ENCODE assay signal across 9 cellular contexts in genomic region chr11:76769645-76770586, GRCh38. TPM values are rescaled to one million over a fixed set of nuclear protein-coding genes. Genes with fewer than 3 reads are reported as not detected.
DNase-seq lines count a peak whose midpoint lies in the region; ATAC-seq, FAIRE-seq and TF ChIP-seq lines count a peak whose summit lies in the region.
"Had no signal": no experiment of that assay in that cellular context is flagged by ENCODE, and none has a peak within 500 bp of the region (broad histone marks: within the 10 kb centered on the region; RNA-seq: fewer than 3 reads in every experiment).

No MANE protein-coding gene starts in this region.

- peak overlapping the region; percentile 20 for H3K27ac Mint-ChIP-seq in activated T-helper 17 cell treated with anti-CD3 and anti-CD28 coated beads, Interleukin-2, amount 50 U/mL, for 72 hours
- no peak overlapping the region for H3K27ac Mint-ChIP-seq in CD4-positive, alpha-beta T cell
- no peak overlapping the region for H3K27ac Mint-ChIP-seq in CD14-positive monocyte

- POLR2A ChIA-PET in CD4-positive, alpha-beta T cell (lab: Charles Lee), result no interaction called here

- no peaks in the 10 kb centered on the region for H3K27me3 Mint-ChIP-seq in activated T-helper 17 cell treated with anti-CD3 and anti-CD28 coated beads, Interleukin-2, amount 50 U/mL, for 72 hours
- H3K27me3 Mint-ChIP-seq in CD4-positive, alpha-beta T cell, result no peaks in the 10 kb centered on the region
- H3K27me3 Mint-ChIP-seq in CD14-positive monocyte (ENCODE audit: low read depth in 3 of 3), result peaks cover 45 to 73% (median 48%) of the 10 kb centered on the region in 3 donors

- peak overlapping the region; percentile 45 for H3K4me3 Mint-ChIP-seq in activated T-helper 17 cell treated with anti-CD3 and anti-CD28 coated beads, Interleukin-2, amount 50 U/mL, for 72 hours
- no peak overlapping the region for H3K4me3 Mint-ChIP-seq in CD4-positive, alpha-beta T cell
- H3K4me3 Mint-ChIP-seq in CD14-positive monocyte, result peak overlapping the region in 1 of 2 donors; percentile 76
- H3K4me3 Mint-ChIP-seq: central memory CD8-positive, alpha-beta T cell had no signal

- CTCF ChIA-PET in CD4-positive, alpha-beta T cell (lab: Charles Lee), result no interaction called here

- intact Hi-C loops in kidney (cut with DNase I) (no loop called here), CD14-positive monocyte (cut with micrococcal nuclease) (no loop called here)
- intact Hi-C loops in CD4-positive, alpha-beta T cell (cut with DNase I, micrococcal nuclease), result no loop called here

- H3K4me1 Mint-ChIP-seq in activated T-helper 17 cell treated with anti-CD3 and anti-CD28 coated beads, Interleukin-2, amount 50 U/mL, for 72 hours, result peaks cover 25% of the 10 kb centered on the region
- peaks cover 30% of the 10 kb centered on the region for H3K4me1 Mint-ChIP-seq in CD4-positive, alpha-beta T cell (ENCODE audit: low read depth)
- H3K4me1 Mint-ChIP-seq in CD14-positive monocyte, result peaks cover 46% of the 10 kb centered on the region

- no peaks in the 10 kb centered on the region for H3K9me3 Mint-ChIP-seq in activated T-helper 17 cell treated with anti-CD3 and anti-CD28 coated beads, Interleukin-2, amount 50 U/mL, for 72 hours
- no peaks in the 10 kb centered on the region for H3K9me3 Mint-ChIP-seq in CD4-positive, alpha-beta T cell
- peaks cover 0 to 8% (median 2%) of the 10 kb centered on the region in 7 donors for H3K9me3 Mint-ChIP-seq in CD14-positive monocyte
- H3K9me3 Mint-ChIP-seq: central memory CD8-positive, alpha-beta T cell had no signal

- no peaks in the 10 kb centered on the region for H3K36me3 Mint-ChIP-seq in activated T-helper 17 cell treated with anti-CD3 and anti-CD28 coated beads, Interleukin-2, amount 50 U/mL, for 72 hours (ENCODE audit: low read depth)
- no peaks in the 10 kb centered on the region for H3K36me3 Mint-ChIP-seq in CD4-positive, alpha-beta T cell (ENCODE audit: low read depth)
- peaks cover 0 to 7% of the 10 kb centered on the region in 2 donors for H3K36me3 Mint-ChIP-seq in CD14-positive monocyte

- no peak for FAIRE-seq in kidney (lab: Jason Lieb, UNC)

- H3K27ac ChIP-seq in kidney (ENCODE audit: low read depth in 2 of 2, low read length in 2 of 2), result peak overlapping the region; percentile 79 to 82
- H3K27ac ChIP-seq in thoracic aorta, result peak overlapping the region; percentile 77 to 85
- H3K27ac ChIP-seq in CD4-positive, alpha-beta T cell (ENCODE audit: low read depth, low read length), result no peak overlapping the region

- ATAC-seq in activated T-helper 17 cell treated with anti-CD3 and anti-CD28 coated beads, Interleukin-2, amount 50 U/mL, for 72 hours (replicated peaks), result no peak
- ATAC-seq in thoracic aorta (ENCODE audit: insufficient number of reproducible peaks, low FRiP score, low read depth), result no peak
- no peak for ATAC-seq in CD4-positive, alpha-beta T cell (ENCODE audit: poor library complexity)

- peak overlapping the region in 1 of 2 donors; percentile 74 for H3K9ac ChIP-seq in kidney (ENCODE audit: low read length in 2 of 2)

- no peaks in the 10 kb centered on the region for H3K9me3 ChIP-seq in kidney (ENCODE audit: control insufficient read depth in 1 of 2, low read length in 2 of 2)
- H3K9me3 ChIP-seq in thoracic aorta, result no peaks in the 10 kb centered on the region
- H3K9me3 ChIP-seq in CD4-positive, alpha-beta T cell (ENCODE audit: control insufficient read depth, low read length), result no peaks in the 10 kb centered on the region

- TF ChIP-seq CTCF in kidney (IDR thresholded peaks at IDR 0.05; ENCODE audit: borderline replicate concordance, extremely low read depth, insufficient read depth) (no peak), thoracic aorta (IDR thresholded peaks at IDR 0.05) (no peak), CD14-positive monocyte (IDR thresholded peaks at IDR 0.05) (no peak)
- TF ChIP-seq CTCF in CD4-positive, alpha-beta T cell (IDR thresholded peaks at IDR 0.05), result no peak

- peak overlapping the region in 1 of 2 donors; percentile 7 for H3K4me3 ChIP-seq in kidney (ENCODE audit: low read length in 2 of 2)
- no peak overlapping the region for H3K4me3 ChIP-seq in thoracic aorta

- no peaks in the 10 kb centered on the region for H3K36me3 ChIP-seq in kidney (ENCODE audit: control insufficient read depth in 1 of 2, insufficient read depth in 2 of 2, low read length in 2 of 2)
- H3K36me3 ChIP-seq in thoracic aorta, result no peaks in the 10 kb centered on the region

- DNase-seq in HK-2 (ENCODE audit: unreplicated experiment) (peak; percentile 15), kidney (peak; percentile 82), thoracic aorta (ENCODE audit: low spot score) (no peak), OCI-M2 (lab: John Stamatoyannopoulos, UW; ENCODE audit: unreplicated experiment) (no peak), T-helper 2 cell (no peak), CD14-positive monocyte (ENCODE audit: low spot score) (no peak)
- no peak for DNase-seq in CD4-positive, alpha-beta T cell

- no peaks in the 10 kb centered on the region for H3K27me3 ChIP-seq in thoracic aorta (replicated peaks; ENCODE audit: insufficient read depth)
- H3K27me3 ChIP-seq in CD4-positive, alpha-beta T cell (ENCODE audit: control insufficient read depth, insufficient read depth, low read length), result no peaks in the 10 kb centered on the region

- H3K4me1 ChIP-seq in kidney (ENCODE audit: control insufficient read depth in 1 of 2, insufficient read depth in 1 of 2, low read depth in 1 of 2, low read length in 2 of 2) (peaks cover 54 to 58% of the 10 kb centered on the region in 2 donors), thoracic aorta (ENCODE audit: control insufficient read depth in 1 of 2, low read depth in 2 of 2) (peaks cover 35 to 74% of the 10 kb centered on the region in 2 donors)

RNA-seq across cellular contexts. Expression of gene TSKU, which starts 13.2 kb away (rescaled TPM):
- 10 to 100 TPM in 1 of 2 donors, 1 to 10 TPM in 1; 3.2 to 45.6 TPM for total RNA-seq in activated T-helper 17 cell treated with anti-CD3 and anti-CD28 coated beads, Interleukin-2, amount 50 U/mL, for 72 hours
- 27.3 TPM for total RNA-seq in kidney
- 41.0 TPM for polyA plus RNA-seq in kidney (ENCODE audit: insufficient read depth, low read depth, low replicate concordance)
- total RNA-seq in thoracic aorta, result 100 to 1,000 TPM in 1 of 2 donors, 10 to 100 TPM in 1; 42.2 to 100 TPM
- under 1 TPM in 1 of 2 experiments, not detected in 1; 0.06 TPM for total RNA-seq in CD4-positive, alpha-beta T cell
- polyA plus RNA-seq in CD14-positive monocyte, result not detected

Comparison
In these comparisons a context has a peak if more than half of its experiments do, and no peak if none do; other contexts are left out.
1. DNase-seq: peak in HK-2 (single experiment) and kidney (single experiment); none in thoracic aorta (single experiment), CD4-positive, alpha-beta T cell (0 of 10), OCI-M2 (single experiment), T-helper 2 cell (0 of 5) and CD14-positive monocyte (single experiment).